8 cellular contexts compared by ENCODE assay signal in genomic region chr21:14762734-14763694, GRCh38.
DNase-seq lines count a peak whose midpoint lies in the region; ATAC-seq, FAIRE-seq and TF ChIP-seq lines count a peak whose summit lies in the region.

No MANE protein-coding gene starts in this region.

- H3K4me3 ChIP-seq in K562: peak overlapping the region; percentile 6; the same call in 1 of the 2 replicates
- peak overlapping the region in 1 of 7 experiments; percentile 17 for H3K4me3 ChIP-seq in skin epidermis

- no TSS peak for BruUV-seq in K562 (replicated peaks; lab: Mats Ljungman, UMichigan)

- no peaks in the 10 kb centered on the region for H4K20me1 ChIP-seq in K562 (replicated peaks; ENCODE audit: control insufficient read depth, insufficient read depth, low read length)

- peak; percentile 87 for FAIRE-seq in K562 (lab: Jason Lieb, UNC)

- no peaks in the 10 kb centered on the region for H3K9me1 ChIP-seq in K562 (ENCODE audit: control insufficient read depth, insufficient read depth, low read length)

- CTCF ChIA-PET in K562 (lab: Yijun Ruan, JAX; ENCODE audit: low intra/inter-chr PET ratio): no interaction called here

- no peak for TF ChIP-seq CTCF in K562 (IDR thresholded peaks at IDR 0.05 in 2 of 3, conservative IDR thresholded peaks at IDR 0.05 in 1 of 3; ENCODE audit: insufficient read depth in 2 of 3, low read depth in 1 of 3, low read length in 3 of 3)

- H3K36me3 ChIP-seq in K562 (ENCODE audit: control insufficient read depth, insufficient read depth, low read length): peaks cover 17% of the 10 kb centered on the region; the same call in 1 of the 3 replicates

- peak overlapping the region; percentile 77 for H3K27ac ChIP-seq in K562 (ENCODE audit: extremely low read depth, low read depth, low read length)
- peak overlapping the region in 11 of 21 experiments; percentile 20 to 77 (median 54) for H3K27ac ChIP-seq in skin epidermis

- DNase-seq in CMK (ENCODE audit: low read depth) (peak; percentile 94), K562 (ENCODE audit: extremely low read depth in 1 of 4, low spot score in 3 of 4) (peak; percentile 51 to 92 (median 68)), NCI-H226 (no peak), C1 segment of cervical spinal cord (lab: John Stamatoyannopoulos, UW) (no peak)
- no peak for DNase-seq in activated CD4-positive, alpha-beta T cell treated with anti-CD3 and anti-CD28 coated beads, Interleukin-2, amount 50 U/mL, for 1 hour

- peak in 1 of 2 experiments; percentile 29; a peak in 2 of 4 replicates for TF ChIP-seq RAD21 in K562 (CRISPR knock-in tag; conservative IDR thresholded peaks at IDR 0.05 in 1 of 2, IDR thresholded peaks at IDR 0.05 in 1 of 2)

- H3K79me2 ChIP-seq in K562 (ENCODE audit: control insufficient read depth, insufficient read depth, low read length): peaks cover 50% of the 10 kb centered on the region

- ATAC-seq in GM19463 (IDR thresholded peaks at IDR 0.05; ENCODE audit: unreplicated experiment) (peak; percentile 93), HG03469 (IDR thresholded peaks at IDR 0.05; ENCODE audit: unreplicated experiment) (peak; percentile 97), K562 (peak; percentile 75)

- peak overlapping the region; percentile 60 for H3K4me2 ChIP-seq in K562 (ENCODE audit: insufficient read depth, low read length)

- H3K9me3 ChIP-seq in K562 (replicated peaks; ENCODE audit: control insufficient read depth, insufficient read depth, low read depth, low read length): no peaks in the 10 kb centered on the region; the same call in 1 of the 2 replicates

- H2AFZ ChIP-seq in K562 (ENCODE audit: low read depth, low read length): peak overlapping the region; percentile 10; the same call in 1 of the 2 replicates

- peak; percentile 36; the same call in 1 of the 2 replicates for TF ChIP-seq POLR2A in K562 (conservative IDR thresholded peaks at IDR 0.05)

- POLR2A ChIA-PET in K562 (lab: Yijun Ruan, JAX): interaction anchor here (0.8 to 1.9 kb wide), 8 partner anchors 8 to 310 kb away, joined by 3 to 9 read pairs (median 4); no protein-coding TSS in a partner anchor

- intact Hi-C loops in K562 (cut with micrococcal nuclease): no loop called here

- in situ Hi-C loops in K562 (cut with MboI): no loop called here

- WGBS in K562 (ENCODE audit: insufficient coverage, low coverage, missing lambda C conversion rate): 0% methylated on average over 4 of the region's 4 CpGs

- H3K9ac ChIP-seq in K562 (ENCODE audit: insufficient read depth in 1 of 2, low read depth in 2 of 2, low read length in 2 of 2): peak overlapping the region in 1 of 2 experiments; percentile 77; a peak in 2 of 4 replicates

- peaks cover 6 to 37% of the 10 kb centered on the region in 2 experiments; a peak in 4 of 5 replicates for H3K4me1 ChIP-seq in K562 (replicated peaks in 1 of 2; ENCODE audit: control insufficient read depth in 2 of 2, insufficient read depth in 2 of 2, low read length in 2 of 2)

- peak; percentile 99 for TF ChIP-seq EP300 in K562 (IDR thresholded peaks at IDR 0.05; ENCODE audit: low read length)

- H3K27me3 ChIP-seq in K562 (ENCODE audit: control insufficient read depth in 2 of 2, insufficient read depth in 2 of 2, low read length in 2 of 2): no peaks in the 10 kb centered on the region

TF ChIP-seq in K562, 482 proteins besides CTCF, POLR2A, EP300 and RAD21 (continues in another document):
- TF ChIP-seq ZNF551 (CRISPR knock-in tag; IDR thresholded peaks at IDR 0.05) (no peak), ZNF436 (CRISPR knock-in tag; IDR thresholded peaks at IDR 0.05) (no peak), ZNF592 (IDR thresholded peaks at IDR 0.05) (no peak; the same call in 1 of the 2 replicates), ARNT (IDR thresholded peaks at IDR 0.05) (peak; percentile 41 to 93; a peak in 3 of 4 replicates), HDAC6 (IDR thresholded peaks at IDR 0.05; ENCODE audit: low read depth, low read length) (no peak), ZNF449 (CRISPR knock-in tag; IDR thresholded peaks at IDR 0.05) (no peak), U2AF1 (optimal IDR thresholded peaks at IDR 0.05; ENCODE audit: low read depth, low read length) (no peak)
- TF ChIP-seq, protein P1, sequence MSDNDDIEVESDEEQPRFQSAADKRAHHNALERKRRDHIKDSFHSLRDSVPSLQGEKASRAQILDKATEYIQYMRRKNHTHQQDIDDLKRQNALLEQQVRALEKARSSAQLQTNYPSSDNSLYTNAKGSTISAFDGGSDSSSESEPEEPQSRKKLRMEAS (CRISPR knock-in tag; IDR thresholded peaks at IDR 0.05): no peak
- TF ChIP-seq, protein P2, sequence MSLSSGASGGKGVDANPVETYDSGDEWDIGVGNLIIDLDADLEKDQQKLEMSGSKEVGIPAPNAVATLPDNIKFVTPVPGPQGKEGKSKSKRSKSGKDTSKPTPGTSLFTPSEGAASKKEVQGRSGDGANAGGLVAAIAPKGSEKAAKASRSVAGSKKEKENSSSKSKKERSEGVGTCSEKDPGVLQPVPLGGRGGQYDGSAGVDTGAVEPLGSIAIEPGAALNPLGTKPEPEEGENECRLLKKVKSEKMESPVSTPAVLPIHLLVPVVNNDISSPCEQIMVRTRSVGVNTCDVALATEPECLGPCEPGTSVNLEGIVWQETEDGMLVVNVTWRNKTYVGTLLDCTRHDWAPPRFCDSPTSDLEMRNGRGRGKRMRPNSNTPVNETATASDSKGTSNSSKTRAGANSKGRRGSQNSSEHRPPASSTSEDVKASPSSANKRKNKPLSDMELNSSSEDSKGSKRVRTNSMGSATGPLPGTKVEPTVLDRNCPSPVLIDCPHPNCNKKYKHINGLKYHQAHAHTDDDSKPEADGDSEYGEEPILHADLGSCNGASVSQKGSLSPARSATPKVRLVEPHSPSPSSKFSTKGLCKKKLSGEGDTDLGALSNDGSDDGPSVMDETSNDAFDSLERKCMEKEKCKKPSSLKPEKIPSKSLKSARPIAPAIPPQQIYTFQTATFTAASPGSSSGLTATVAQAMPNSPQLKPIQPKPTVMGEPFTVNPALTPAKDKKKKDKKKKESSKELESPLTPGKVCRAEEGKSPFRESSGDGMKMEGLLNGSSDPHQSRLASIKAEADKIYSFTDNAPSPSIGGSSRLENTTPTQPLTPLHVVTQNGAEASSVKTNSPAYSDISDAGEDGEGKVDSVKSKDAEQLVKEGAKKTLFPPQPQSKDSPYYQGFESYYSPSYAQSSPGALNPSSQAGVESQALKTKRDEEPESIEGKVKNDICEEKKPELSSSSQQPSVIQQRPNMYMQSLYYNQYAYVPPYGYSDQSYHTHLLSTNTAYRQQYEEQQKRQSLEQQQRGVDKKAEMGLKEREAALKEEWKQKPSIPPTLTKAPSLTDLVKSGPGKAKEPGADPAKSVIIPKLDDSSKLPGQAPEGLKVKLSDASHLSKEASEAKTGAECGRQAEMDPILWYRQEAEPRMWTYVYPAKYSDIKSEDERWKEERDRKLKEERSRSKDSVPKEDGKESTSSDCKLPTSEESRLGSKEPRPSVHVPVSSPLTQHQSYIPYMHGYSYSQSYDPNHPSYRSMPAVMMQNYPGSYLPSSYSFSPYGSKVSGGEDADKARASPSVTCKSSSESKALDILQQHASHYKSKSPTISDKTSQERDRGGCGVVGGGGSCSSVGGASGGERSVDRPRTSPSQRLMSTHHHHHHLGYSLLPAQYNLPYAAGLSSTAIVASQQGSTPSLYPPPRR (CRISPR knock-in tag; IDR thresholded peaks at IDR 0.05; ENCODE audit: borderline replicate concordance): no peak
- TF ChIP-seq, protein P3, sequence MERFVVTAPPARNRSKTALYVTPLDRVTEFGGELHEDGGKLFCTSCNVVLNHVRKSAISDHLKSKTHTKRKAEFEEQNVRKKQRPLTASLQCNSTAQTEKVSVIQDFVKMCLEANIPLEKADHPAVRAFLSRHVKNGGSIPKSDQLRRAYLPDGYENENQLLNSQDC (CRISPR knock-in tag; IDR thresholded peaks at IDR 0.05): no peak

Comparison
In these comparisons a context has a peak if more than half of its experiments do, and no peak if none do; other contexts are left out.
1. DNase-seq: peak in CMK (single experiment) and K562 (4 of 4); none in NCI-H226 (single experiment), activated CD4-positive, alpha-beta T cell treated with anti-CD3 and anti-CD28 coated beads, Interleukin-2, amount 50 U/mL, for 1 hour (single experiment) and C1 segment of cervical spinal cord (0 of 14).
2. Peak in every context shown above with its lines, with median percentiles within 50 percentile points of each other: ATAC-seq.